Comparison of ENCODE assay signal across 16 cellular contexts in genomic region chr3:151558621-151559020, GRCh38.
"Had no signal": no experiment of that assay in that cellular context is flagged by ENCODE, and none has a peak within 500 bp of the region (broad histone marks: within the 10 kb centered on the region; RNA-seq: fewer than 3 reads in every experiment).

No MANE protein-coding gene starts in this region.

- H3K4me3 ChIP-seq: lower lobe of right lung, sigmoid colon, stomach, tibial artery had no signal

- H3K4me1 ChIP-seq: sigmoid colon had no signal

- DNase-seq: activated CD4-positive, alpha-beta memory T cell treated with anti-CD3 and anti-CD28 coated beads, Interleukin-2, amount 10 ng/mL, durations not matched to agents 7 days and 5 days; activated CD4-positive, alpha-beta T cell treated with anti-CD3 and anti-CD28 coated beads for 36 hours; activated T-cell treated with anti-CD3 and anti-CD28 coated beads, Interleukin-2, amount 50 U/mL, for 24 hours; dermis blood vessel endothelial cell; effector memory CD8-positive, alpha-beta T cell; head of caudate nucleus; left cardiac atrium; lower lobe of right lung; sigmoid colon; stimulated activated CD4-positive, alpha-beta T cell treated with anti-CD3 and anti-CD28 coated beads, Interleukin-1b, Interleukin-23, amount 100 ng/mL, for 48 hours; stomach; T-helper 2 cell; tibial artery had no signal

- H3K9me3 Mint-ChIP-seq: activated CD4-positive, alpha-beta memory T cell treated with anti-CD3 and anti-CD28 coated beads, Interleukin-2, amount 10 ng/mL, durations not matched to agents 7 days and 5 days; activated naive CD4-positive, alpha-beta T cell treated with anti-CD3 and anti-CD28 coated beads, Interleukin-2, amount 50 U/mL, for 24 hours; activated T-cell treated with anti-CD3 and anti-CD28 coated beads, Interleukin-2, amount 50 U/mL, for 24 hours; effector memory CD8-positive, alpha-beta T cell had no signal

- H3K27me3 Mint-ChIP-seq: activated CD4-positive, alpha-beta T cell treated with anti-CD3 and anti-CD28 coated beads for 36 hours; activated T-cell treated with anti-CD3 and anti-CD28 coated beads, Interleukin-2, amount 50 U/mL, for 24 hours; brain; effector memory CD8-positive, alpha-beta T cell had no signal

- H3K9me3 ChIP-seq: lower lobe of right lung, sigmoid colon, stomach, tibial artery had no signal

- ATAC-seq: activated CD4-positive, alpha-beta T cell treated with anti-CD3 and anti-CD28 coated beads for 36 hours; effector memory CD8-positive, alpha-beta T cell; lower lobe of right lung had no signal

- H3K4me1 Mint-ChIP-seq: activated CD4-positive, alpha-beta memory T cell treated with anti-CD3 and anti-CD28 coated beads, Interleukin-2, amount 10 ng/mL, durations not matched to agents 7 days and 5 days; activated CD4-positive, alpha-beta T cell treated with anti-CD3 and anti-CD28 coated beads for 36 hours; activated naive CD4-positive, alpha-beta T cell treated with anti-CD3 and anti-CD28 coated beads, Interleukin-2, amount 50 U/mL, for 24 hours had no signal

- H3K36me3 Mint-ChIP-seq: activated naive CD4-positive, alpha-beta T cell treated with anti-CD3 and anti-CD28 coated beads, Interleukin-2, amount 50 U/mL, for 24 hours; brain; mesothelial cell of epicardium had no signal

- H3K4me3 Mint-ChIP-seq: activated CD4-positive, alpha-beta memory T cell treated with anti-CD3 and anti-CD28 coated beads, Interleukin-2, amount 10 ng/mL, durations not matched to agents 7 days and 5 days; activated CD4-positive, alpha-beta T cell treated with anti-CD3 and anti-CD28 coated beads for 36 hours; activated naive CD4-positive, alpha-beta T cell treated with anti-CD3 and anti-CD28 coated beads, Interleukin-2, amount 50 U/mL, for 24 hours; activated T-cell treated with anti-CD3 and anti-CD28 coated beads, Interleukin-2, amount 50 U/mL, for 24 hours; brain; effector memory CD8-positive, alpha-beta T cell; mesothelial cell of epicardium had no signal

- H3K36me3 ChIP-seq: lower lobe of right lung, sigmoid colon, stomach, tibial artery had no signal

- H3K27me3 ChIP-seq: sigmoid colon, stomach, tibial artery had no signal

- H3K27ac Mint-ChIP-seq: activated CD4-positive, alpha-beta memory T cell treated with anti-CD3 and anti-CD28 coated beads, Interleukin-2, amount 10 ng/mL, durations not matched to agents 7 days and 5 days; activated CD4-positive, alpha-beta T cell treated with anti-CD3 and anti-CD28 coated beads for 36 hours; activated naive CD4-positive, alpha-beta T cell treated with anti-CD3 and anti-CD28 coated beads, Interleukin-2, amount 50 U/mL, for 24 hours; activated T-cell treated with anti-CD3 and anti-CD28 coated beads, Interleukin-2, amount 50 U/mL, for 24 hours; effector memory CD8-positive, alpha-beta T cell; mesothelial cell of epicardium had no signal
